ENCODE assay signal across 8 cellular contexts in genomic region chr1:24586970-24587820, GRCh38.
DNase-seq lines count a peak whose midpoint lies in the region; ATAC-seq and TF ChIP-seq lines count a peak whose summit lies in the region.

No MANE protein-coding gene starts in this region.

- no peaks in the 10 kb centered on the region for H3K36me3 ChIP-seq in GM06990 (ENCODE audit: control insufficient read depth, insufficient read depth, low read length)
- H3K36me3 ChIP-seq in Loucy (ENCODE audit: insufficient read depth, low read length): no peaks in the 10 kb centered on the region

- DNase-seq in GM06990 (ENCODE audit: extremely low read depth, insufficient read length): no peak
- DNase-seq in RWPE1 (ENCODE audit: low spot score): peak; percentile 62
- DNase-seq in activated naive CD4-positive, alpha-beta T cell treated with Interleukin-2 at 50 U/mL for 16 hours: peak; percentile 42
- peak; percentile 65 for DNase-seq in glomerular visceral epithelial cell (ENCODE audit: extremely low spot score)
- DNase-seq in putamen (ENCODE audit: low spot score): peak; percentile 21

- POLR2A ChIA-PET in RWPE1 (lab: Yijun Ruan, JAX; ENCODE audit: low non-redundant PET): no interaction called here

- peak overlapping the region; percentile 52 for H3K9ac ChIP-seq in Loucy (ENCODE audit: low read depth, low read length, poor library complexity, severe bottlenecking)

- no peaks in the 10 kb centered on the region for H3K9me3 ChIP-seq in Loucy (ENCODE audit: insufficient read depth, low read depth, low read length)

- H3K4me2 ChIP-seq in Loucy (ENCODE audit: low read depth, low read length, poor library complexity, severe bottlenecking): peak overlapping the region; percentile 79

- peak overlapping the region; percentile 100 for H2AFZ ChIP-seq in Loucy (ENCODE audit: low read length)

- H4K20me1 ChIP-seq in Loucy (ENCODE audit: insufficient read depth, low read length, poor library complexity, severe bottlenecking): no peaks in the 10 kb centered on the region

- H3K4me3 ChIP-seq in GM06990 (replicated peaks; ENCODE audit: low read depth, low read length) (no peak overlapping the region), Loucy (ENCODE audit: low read length, poor library complexity, severe bottlenecking) (peak overlapping the region; percentile 67)

- H3K4me1 ChIP-seq in Loucy (ENCODE audit: insufficient read depth, low read length, poor library complexity, severe bottlenecking): peaks cover 5% of the 10 kb centered on the region

- no peak for ATAC-seq in HG03159 (IDR thresholded peaks at IDR 0.05; ENCODE audit: unreplicated experiment)
- no peak for ATAC-seq in HG02970 (IDR thresholded peaks at IDR 0.05; ENCODE audit: low FRiP score, unreplicated experiment)

- H3F3A ChIP-seq in Loucy (ENCODE audit: low read depth): no peaks in the 10 kb centered on the region

- H3K27me3 ChIP-seq in GM06990 (replicated peaks; ENCODE audit: control insufficient read depth, insufficient read depth, low read length) (peaks cover 6% of the 10 kb centered on the region), Loucy (ENCODE audit: insufficient read depth, low read length, poor library complexity, severe bottlenecking) (no peaks in the 10 kb centered on the region)

- no peaks in the 10 kb centered on the region for H3K9me2 ChIP-seq in Loucy (replicated peaks; ENCODE audit: low read depth, low read length)

- H3K27ac ChIP-seq in RWPE1: no peak overlapping the region

- CTCF ChIA-PET in RWPE1 (lab: Yijun Ruan, JAX): interaction anchor here (0.5 to 1.7 kb wide), 25 partner anchors 9 to 593 kb away, joined by 3 to 8 read pairs (median 3); partner anchors contain the start of gene NCMAP

- no peaks in the 10 kb centered on the region for H3K79me2 ChIP-seq in Loucy (ENCODE audit: insufficient read depth, low read length)

- peak; percentile 79 for TF ChIP-seq CTCF in GM06990 (IDR thresholded peaks at IDR 0.05; ENCODE audit: insufficient read depth, low read length, poor library complexity, severe bottlenecking)
- TF ChIP-seq CTCF in Loucy (conservative IDR thresholded peaks at IDR 0.05; ENCODE audit: low read length): peak; percentile 86
- TF ChIP-seq CTCF in RWPE1 (conservative IDR thresholded peaks at IDR 0.05; ENCODE audit: low read depth): peak; percentile 74
